Comparison of ENCODE assay signal across 16 cellular contexts in genomic region chr12:26573212-26573909, GRCh38.
DNase-seq lines count a peak whose midpoint lies in the region; ATAC-seq, FAIRE-seq and TF ChIP-seq lines count a peak whose summit lies in the region.
"Had no signal": no experiment of that assay in that cellular context is flagged by ENCODE, and none has a peak within 500 bp of the region (broad histone marks: within the 10 kb centered on the region; RNA-seq: fewer than 3 reads in every experiment).

No MANE protein-coding gene starts in this region.

- TF ChIP-seq RAD21 in K562 (CRISPR knock-in tag; conservative IDR thresholded peaks at IDR 0.05 in 1 of 2, IDR thresholded peaks at IDR 0.05 in 1 of 2): no peak

- H3K9ac ChIP-seq in K562 (ENCODE audit: insufficient read depth in 1 of 2, low read depth in 2 of 2, low read length in 2 of 2): no peak overlapping the region
- H3K9ac ChIP-seq: KMS-11 had no signal

- no peak for TF ChIP-seq EP300 in K562 (IDR thresholded peaks at IDR 0.05; ENCODE audit: low read length)

- H3K27me3 ChIP-seq in K562 (ENCODE audit: control insufficient read depth in 2 of 2, insufficient read depth in 2 of 2, low read length in 2 of 2) (no peaks in the 10 kb centered on the region), tibial artery (no peaks in the 10 kb centered on the region)

- H2AFZ ChIP-seq in K562 (ENCODE audit: low read depth, low read length): no peak overlapping the region

- BruUV-seq in K562 (replicated peaks; lab: Mats Ljungman, UMichigan): no TSS peak

- no peak overlapping the region for H3K27ac ChIP-seq in K562 (ENCODE audit: extremely low read depth, low read depth, low read length)
- no peak overlapping the region for H3K27ac ChIP-seq in tibial artery
- H3K27ac ChIP-seq: KMS-11 had no signal

- 0% methylated on average over 1 of the region's 1 CpG for WGBS in K562 (ENCODE audit: insufficient coverage, low coverage, missing lambda C conversion rate)

- H3K4me1 ChIP-seq in K562 (replicated peaks in 1 of 2; ENCODE audit: control insufficient read depth in 2 of 2, insufficient read depth in 2 of 2, low read length in 2 of 2) (no peaks in the 10 kb centered on the region), tibial artery (no peaks in the 10 kb centered on the region)

- H3K4me3 ChIP-seq in NB4 (ENCODE audit: low read depth, low read length): no peak overlapping the region
- H3K4me3 ChIP-seq in K562: no peak overlapping the region
- no peak overlapping the region for H3K4me3 ChIP-seq in tibial artery

- H3K4me2 ChIP-seq in K562 (ENCODE audit: insufficient read depth, low read length): no peak overlapping the region
- H3K4me2 ChIP-seq: KMS-11 had no signal

- no peaks in the 10 kb centered on the region for H3K9me1 ChIP-seq in K562 (ENCODE audit: control insufficient read depth, insufficient read depth, low read length)

- no peak for DNase-seq in GM12891 (ENCODE audit: insufficient read length, low spot score)
- peak; percentile 37 for DNase-seq in NB4 (ENCODE audit: low read depth)
- no peak for DNase-seq in K562 (ENCODE audit: extremely low read depth in 1 of 4, low spot score in 3 of 4)
- no peak for DNase-seq in left lobe of liver (ENCODE audit: low spot score)
- no peak for DNase-seq in EL
- no peak for DNase-seq in tibial artery
- no peak for DNase-seq in mesenteric fat pad (ENCODE audit: low spot score)
- DNase-seq: AML-193; CD4-positive, alpha-beta T cell; DMS79; NCI-H1417 treated with DMSO at 0.1 percent for 48 hours; NCI-H2029 treated with DMSO at 0.1 percent for 48 hours; NCI-H510A had no signal

- no peak for TF ChIP-seq CTCF in NB4 (IDR thresholded peaks at IDR 0.05; ENCODE audit: low read depth, low read length)
- no peak for TF ChIP-seq CTCF in K562 (IDR thresholded peaks at IDR 0.05 in 2 of 3, conservative IDR thresholded peaks at IDR 0.05 in 1 of 3; ENCODE audit: insufficient read depth in 2 of 3, low read depth in 1 of 3, low read length in 3 of 3)
- TF ChIP-seq CTCF in tibial artery (IDR thresholded peaks at IDR 0.05): no peak

- no peaks in the 10 kb centered on the region for H3K79me2 ChIP-seq in K562 (ENCODE audit: control insufficient read depth, insufficient read depth, low read length)

- CTCF ChIA-PET in K562 (lab: Yijun Ruan, JAX; ENCODE audit: low intra/inter-chr PET ratio): no interaction called here

- no peaks in the 10 kb centered on the region for H3K9me3 ChIP-seq in K562 (replicated peaks; ENCODE audit: control insufficient read depth, insufficient read depth, low read depth, low read length)
- H3K9me3 ChIP-seq in tibial artery: no peaks in the 10 kb centered on the region

- POLR2A ChIA-PET in K562 (lab: Yijun Ruan, JAX): no interaction called here

- intact Hi-C loops in K562 (cut with micrococcal nuclease) (no loop called here), tibial artery (cut with DNase I; ENCODE audit: low total_unique reads) (no loop called here)

- H4K20me1 ChIP-seq in K562 (replicated peaks; ENCODE audit: control insufficient read depth, insufficient read depth, low read length): no peaks in the 10 kb centered on the region

- FAIRE-seq in GM12891 (lab: Jason Lieb, UNC): peak; percentile 77
- FAIRE-seq in K562 (lab: Jason Lieb, UNC): no peak

- no peak for ATAC-seq in K562
- ATAC-seq in left lobe of liver: peak; percentile 19
- ATAC-seq in HG03469 (IDR thresholded peaks at IDR 0.05; ENCODE audit: unreplicated experiment): no peak
- ATAC-seq: HCT116 had no signal

- in situ Hi-C loops in K562 (cut with MboI): no loop called here

- no peaks in the 10 kb centered on the region for H3K36me3 ChIP-seq in K562 (ENCODE audit: control insufficient read depth, insufficient read depth, low read length)
- peaks cover 3 to 16% (median 14%) of the 10 kb centered on the region in 3 donors for H3K36me3 ChIP-seq in tibial artery

- TF ChIP-seq POLR2A in GM12891 (IDR thresholded peaks at IDR 0.05; ENCODE audit: low read depth, low read length): no peak
- no peak for TF ChIP-seq POLR2A in NB4 (IDR thresholded peaks at IDR 0.05; ENCODE audit: extremely low read depth, insufficient read length)
- TF ChIP-seq POLR2A in K562 (conservative IDR thresholded peaks at IDR 0.05): no peak

TF ChIP-seq in GM12891, 5 proteins besides CTCF, POLR2A, EP300 and RAD21:
- TF ChIP-seq SPI1 (IDR thresholded peaks at IDR 0.05; ENCODE audit: low read depth, low read length) (no peak), POU2F2 (IDR thresholded peaks at IDR 0.05; ENCODE audit: low read depth, low read length) (no peak), POLR2AphosphoS5 (IDR thresholded peaks at IDR 0.05; ENCODE audit: low read depth, low read length) (no peak), PAX5 (IDR thresholded peaks at IDR 0.05; ENCODE audit: insufficient read depth, low read length, severe bottlenecking) (no peak), TAF1 (IDR thresholded peaks at IDR 0.05; ENCODE audit: low read depth, low read length) (no peak)

TF ChIP-seq in K562, 482 proteins besides CTCF, POLR2A, EP300 and RAD21:
- no peak for TF ChIP-seq CBX8 (IDR thresholded peaks at IDR 0.05; ENCODE audit: borderline replicate concordance, extremely low read depth, low read depth, low read length, poor library complexity, severe bottlenecking)
- no peak for TF ChIP-seq MXI1 (IDR thresholded peaks at IDR 0.05; ENCODE audit: low read depth, low read length)
- TF ChIP-seq PBX2 (CRISPR knock-in tag; IDR thresholded peaks at IDR 0.05; ENCODE audit: low read depth): no peak
- peak; percentile 19; the same call in 1 of the 2 replicates for TF ChIP-seq PBX2 (tag; conservative IDR thresholded peaks at IDR 0.05; ENCODE audit: low read depth)
- TF ChIP-seq PTRF (tag; IDR thresholded peaks at IDR 0.05): no peak
- no peak for TF ChIP-seq THRB (CRISPR knock-in tag; conservative IDR thresholded peaks at IDR 0.05)
- TF ChIP-seq POLR2H (tag; IDR thresholded peaks at IDR 0.05; ENCODE audit: low read depth): no peak
- no peak for TF ChIP-seq TAF9B (IDR thresholded peaks at IDR 0.05; ENCODE audit: partially characterized antibody)
TF ChIP-seq in K562: peak in this region for 1.
